8 cellular contexts compared by ENCODE assay signal in genomic region chr21:33402011-33402979, GRCh38. TPM values are rescaled to one million over a fixed set of nuclear protein-coding genes. Genes with fewer than 3 reads are reported as not detected.
DNase-seq lines count a peak whose midpoint lies in the region; ATAC-seq and TF ChIP-seq lines count a peak whose summit lies in the region.

No MANE protein-coding gene starts in this region.

- H3K27me3 ChIP-seq in SU-DHL-6 (ENCODE audit: low read length) (no peaks in the 10 kb centered on the region), mesenchymal stem cell (ENCODE audit: control insufficient read depth in 1 of 2, insufficient read depth in 1 of 2, low read length in 2 of 2) (peaks cover 0 to 3% of the 10 kb centered on the region in 2 experiments), thoracic aorta (replicated peaks; ENCODE audit: insufficient read depth) (no peaks in the 10 kb centered on the region)

- H2BK120ac ChIP-seq in mesenchymal stem cell (ENCODE audit: low read depth, low read length), result peak overlapping the region; percentile 6

- peaks cover 3% of the 10 kb centered on the region for H3K79me1 ChIP-seq in mesenchymal stem cell (replicated peaks; ENCODE audit: low read length, poor library complexity, severe bottlenecking)

- peak overlapping the region; percentile 34 for H4K91ac ChIP-seq in mesenchymal stem cell (ENCODE audit: low read length)

- DNase-seq in AG10803 (ENCODE audit: low read depth) (peak; percentile 93), epithelial cell of prostate (ENCODE audit: low read depth, low spot score) (no peak), mesenchymal stem cell (peak; percentile 82), thoracic aorta (ENCODE audit: low spot score) (no peak), cerebellar nuclear complex (lab: John Stamatoyannopoulos, UW) (no peak)

- 66% methylated on average over 44 of the region's 44 CpGs for WGBS in mesenchymal stem cell

- H4K8ac ChIP-seq in mesenchymal stem cell (ENCODE audit: low read length), result peak overlapping the region; percentile 29

- ATAC-seq in GM18505 (IDR thresholded peaks at IDR 0.05; ENCODE audit: unreplicated experiment) (peak; percentile 31), thoracic aorta (ENCODE audit: insufficient number of reproducible peaks, low FRiP score, low read depth) (peak; percentile 60), HG02571 (IDR thresholded peaks at IDR 0.05; ENCODE audit: unreplicated experiment) (no peak)

- H3K79me2 ChIP-seq in SU-DHL-6 (ENCODE audit: insufficient read depth, low read length), result peaks cover 39% of the 10 kb centered on the region

- H3K4me3 ChIP-seq in AG10803 (ENCODE audit: low read length), result peak overlapping the region; percentile 84
- peak overlapping the region; percentile 62 for H3K4me3 ChIP-seq in SU-DHL-6 (ENCODE audit: insufficient read depth, low read length, poor library complexity, severe bottlenecking)
- peak overlapping the region in 1 of 2 experiments; percentile 63 for H3K4me3 ChIP-seq in mesenchymal stem cell (ENCODE audit: insufficient read depth in 1 of 2, low read depth in 1 of 2, low read length in 2 of 2)
- H3K4me3 ChIP-seq in thoracic aorta, result peak overlapping the region; percentile 96

- H2AK5ac ChIP-seq in mesenchymal stem cell (ENCODE audit: low read length, severe bottlenecking), result no peak overlapping the region

- H3K9me3 ChIP-seq in SU-DHL-6 (ENCODE audit: insufficient read depth, low read length), result no peaks in the 10 kb centered on the region
- no peaks in the 10 kb centered on the region for H3K9me3 ChIP-seq in mesenchymal stem cell (ENCODE audit: control insufficient read depth, low read length)
- no peaks in the 10 kb centered on the region for H3K9me3 ChIP-seq in thoracic aorta

- H3K27ac ChIP-seq in SU-DHL-6 (ENCODE audit: low read depth, low read length) (peak overlapping the region; percentile 80), epithelial cell of prostate (peak overlapping the region; percentile 89), mesenchymal stem cell (ENCODE audit: low read length, poor library complexity, severe bottlenecking) (peak overlapping the region; percentile 29), thoracic aorta (peak overlapping the region; percentile 84 to 93)

- no peak overlapping the region for H2BK5ac ChIP-seq in mesenchymal stem cell (ENCODE audit: low read depth, low read length, poor library complexity, severe bottlenecking)

- H3F3A ChIP-seq in SU-DHL-6 (ENCODE audit: insufficient read depth), result peaks cover 18% of the 10 kb centered on the region

- TF ChIP-seq CTCF in AG10803 (conservative IDR thresholded peaks at IDR 0.05; ENCODE audit: low read length), result no peak
- TF ChIP-seq CTCF in SU-DHL-6 (IDR thresholded peaks at IDR 0.05; ENCODE audit: insufficient read depth, low read length, poor library complexity, severe bottlenecking), result no peak
- no peak for TF ChIP-seq CTCF in thoracic aorta (IDR thresholded peaks at IDR 0.05)

- H3K14ac ChIP-seq in mesenchymal stem cell (ENCODE audit: low read length in 2 of 2), result peak overlapping the region in 1 of 2 experiments; percentile 48

- H2BK15ac ChIP-seq in mesenchymal stem cell (ENCODE audit: low read depth, poor library complexity, severe bottlenecking), result peak overlapping the region; percentile 87

- H3K9ac ChIP-seq in SU-DHL-6 (ENCODE audit: low read length), result peak overlapping the region; percentile 98
- H3K9ac ChIP-seq in mesenchymal stem cell (ENCODE audit: low read length), result peak overlapping the region; percentile 75

- H3K18ac ChIP-seq in mesenchymal stem cell (ENCODE audit: low read depth in 1 of 2, low read length in 2 of 2), result peak overlapping the region; percentile 4 to 73

- H2AFZ ChIP-seq in SU-DHL-6 (ENCODE audit: low read depth, low read length, severe bottlenecking) (peak overlapping the region; percentile 52), mesenchymal stem cell (ENCODE audit: low read depth, low read length) (no peak overlapping the region)

- H3K9me2 ChIP-seq in SU-DHL-6 (replicated peaks; ENCODE audit: insufficient read depth, low read length), result no peaks in the 10 kb centered on the region

- H3K36me3 ChIP-seq in SU-DHL-6 (ENCODE audit: low read length) (no peaks in the 10 kb centered on the region), mesenchymal stem cell (ENCODE audit: control insufficient read depth in 1 of 2, insufficient read depth in 2 of 2, low read depth in 1 of 2, low read length in 2 of 2) (peaks cover 0 to 5% of the 10 kb centered on the region in 2 experiments), thoracic aorta (no peaks in the 10 kb centered on the region)

- H3K23ac ChIP-seq in mesenchymal stem cell (ENCODE audit: low read length in 2 of 2), result no peak overlapping the region

- H3K4me1 ChIP-seq in mesenchymal stem cell (ENCODE audit: control insufficient read depth, insufficient read depth, low read depth, low read length) (peaks cover 18% of the 10 kb centered on the region), thoracic aorta (ENCODE audit: control insufficient read depth in 1 of 2, low read depth in 2 of 2) (peaks cover 15 to 35% of the 10 kb centered on the region in 2 donors)

- H4K20me1 ChIP-seq in SU-DHL-6 (ENCODE audit: low read depth, low read length), result peaks cover 14% of the 10 kb centered on the region; the same call in 1 of the 2 replicates

- H2BK12ac ChIP-seq in mesenchymal stem cell (ENCODE audit: low read length in 2 of 2), result peak overlapping the region in 1 of 2 experiments; percentile 1

- TF ChIP-seq POLR2A in GM18505 (IDR thresholded peaks at IDR 0.05; ENCODE audit: borderline replicate concordance, extremely low read depth, insufficient read depth, insufficient read length), result no peak

- H3K4ac ChIP-seq in mesenchymal stem cell (ENCODE audit: low read depth in 1 of 2, low read length in 2 of 2), result no peak overlapping the region

- H3K4me2 ChIP-seq in SU-DHL-6 (ENCODE audit: low read depth, low read length, poor library complexity, severe bottlenecking) (peak overlapping the region; percentile 72), mesenchymal stem cell (ENCODE audit: low read length, poor library complexity, severe bottlenecking) (peak overlapping the region; percentile 76)

RNA-seq across cellular contexts. Expression of gene IFNGR2, which starts 0.9 kb away (rescaled TPM):
- 62.7 TPM for polyA plus RNA-seq in mesenchymal stem cell (2013, experiment 1 of 2)
- polyA plus RNA-seq in mesenchymal stem cell (2013, experiment 2 of 2), result 59.5 TPM
- total RNA-seq in thoracic aorta, result 10 to 100 TPM; 67.3 to 72.2 TPM

Comparison
In these comparisons a context has a peak if more than half of its experiments do, and no peak if none do; other contexts are left out.
1. DNase-seq: peak in AG10803 (single experiment) and mesenchymal stem cell (single experiment); none in epithelial cell of prostate (single experiment), thoracic aorta (single experiment) and cerebellar nuclear complex (0 of 2).
2. H3K27ac ChIP-seq: peak in every context shown above with its lines; median percentile 89 in epithelial cell of prostate; 88 in thoracic aorta; 80 in SU-DHL-6; 29 in mesenchymal stem cell.